8 cellular contexts compared by ENCODE assay signal in the genomic region with DNA sequence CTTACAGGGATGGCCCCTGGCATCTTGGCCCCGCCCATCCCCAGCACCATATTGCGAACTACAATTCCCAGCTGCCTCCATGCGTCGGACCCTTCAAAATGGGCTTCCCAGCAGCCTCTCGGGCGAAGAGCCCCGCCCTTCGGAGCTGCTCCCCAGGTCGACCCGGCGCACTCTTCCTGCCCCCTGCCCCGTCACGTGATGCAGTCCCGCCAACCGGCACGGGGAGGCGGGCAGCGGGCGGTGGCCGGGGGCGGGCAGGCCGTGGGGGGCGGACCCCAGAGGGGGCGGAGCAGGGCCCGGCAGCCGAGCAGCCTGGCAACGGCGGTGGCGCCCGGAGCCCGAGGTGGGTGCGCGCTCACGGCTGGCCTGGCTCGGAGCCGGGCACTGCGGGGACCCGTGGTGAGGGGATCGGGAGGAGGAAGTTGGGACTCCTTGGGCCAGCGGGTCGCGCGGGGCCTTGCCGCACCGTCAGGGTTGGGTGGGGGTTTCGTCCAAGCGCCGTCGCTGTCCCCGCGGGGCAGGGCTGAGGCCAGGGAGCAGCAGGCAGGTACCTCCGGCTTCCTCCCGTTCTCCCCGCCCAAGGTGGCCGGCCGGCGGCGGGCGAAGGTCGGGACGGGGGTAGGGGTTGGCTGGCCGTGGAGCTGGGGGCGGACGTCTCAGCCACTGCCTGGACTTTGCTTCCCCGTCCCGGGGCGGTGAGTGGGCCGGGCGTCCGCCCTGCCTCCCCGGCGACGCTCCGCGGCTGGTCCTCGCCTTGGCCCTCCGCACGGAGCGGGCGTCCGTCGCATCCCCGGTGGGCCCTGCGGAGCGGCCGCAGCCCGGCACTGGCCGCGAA. TPM values are rescaled to one million over a fixed set of nuclear protein-coding genes. Genes with fewer than 3 reads are reported as not detected.
DNase-seq lines count a peak whose midpoint lies in the region; ATAC-seq and TF ChIP-seq lines count a peak whose summit lies in the region.

Gene MTM1, plus strand, starts transcription at position 302 of the 835 bp plus-strand sequence. CDS start 23,994 bp downstream, outside the sequence.

- H3K27ac Mint-ChIP-seq in CD14-positive monocyte: peak within 1 kb of the TSS; percentile 79 to 91 (median 88)

- intact Hi-C loops in CD14-positive monocyte (cut with micrococcal nuclease): loop anchor here in 1 of 2 donors (5.0 kb wide), 1 partner anchor 206 kb away; the partner anchor contains the start of gene MAMLD1

- TF ChIP-seq CTCF in CD14-positive monocyte (IDR thresholded peaks at IDR 0.05): no peak

- DNase-seq in CD14-positive monocyte (ENCODE audit: low spot score) (peak; percentile 95), NCI-H748 treated with DMSO at 0.1 percent for 48 hours (lab: John Stamatoyannopoulos, UW) (peak; percentile 85), dedifferentiated amniotic fluid mesenchymal stem cell (ENCODE audit: extremely low spot score) (peak; percentile 85), left kidney (ENCODE audit: low read depth, low spot score) (peak; percentile 98)
- DNase-seq in activated CD4-positive, alpha-beta T cell treated with anti-CD3 and anti-CD28 coated beads, Interleukin-2, amount 50 U/mL, for 24 hours (ENCODE audit: low read depth in 1 of 2, low spot score in 1 of 2): peak; percentile 72 to 83
- peak; percentile 93 for DNase-seq in stimulated activated CD4-positive, alpha-beta T cell treated with anti-CD3 and anti-CD28 coated beads, Interleukin-1b, Interleukin-23, amount 100 ng/mL, for 48 hours

- H3K36me3 Mint-ChIP-seq in CD14-positive monocyte: no peaks in the 10 kb centered on the region

- peak; percentile 93 for ATAC-seq in GM19397 (IDR thresholded peaks at IDR 0.05; ENCODE audit: unreplicated experiment)
- ATAC-seq in HG03565 (IDR thresholded peaks at IDR 0.05; ENCODE audit: unreplicated experiment): peak; percentile 94

- H3K4me3 Mint-ChIP-seq in CD14-positive monocyte: peak within 1 kb of the TSS; percentile 78 to 86

- H3K27me3 Mint-ChIP-seq in CD14-positive monocyte (ENCODE audit: low read depth in 3 of 3): peaks cover 0 to 13% (median 0%) of the 10 kb centered on the region in 3 donors

- peaks cover 0 to 3% (median 0%) of the 10 kb centered on the region in 7 donors for H3K9me3 Mint-ChIP-seq in CD14-positive monocyte

- H3K4me1 Mint-ChIP-seq in CD14-positive monocyte: peaks cover 42% of the 10 kb centered on the region

RNA-seq across cellular contexts. Expression of gene MTM1, which starts in this region (rescaled TPM):
- 10 to 100 TPM; 17.0 to 23.4 TPM for polyA plus RNA-seq in CD14-positive monocyte

Comparison
In these comparisons a context has a peak if more than half of its experiments do, and no peak if none do; other contexts are left out.
1. Peak in every context shown above with its lines: DNase-seq and ATAC-seq.